Comparison of ENCODE assay signal across 1 cellular context in the genomic region with DNA sequence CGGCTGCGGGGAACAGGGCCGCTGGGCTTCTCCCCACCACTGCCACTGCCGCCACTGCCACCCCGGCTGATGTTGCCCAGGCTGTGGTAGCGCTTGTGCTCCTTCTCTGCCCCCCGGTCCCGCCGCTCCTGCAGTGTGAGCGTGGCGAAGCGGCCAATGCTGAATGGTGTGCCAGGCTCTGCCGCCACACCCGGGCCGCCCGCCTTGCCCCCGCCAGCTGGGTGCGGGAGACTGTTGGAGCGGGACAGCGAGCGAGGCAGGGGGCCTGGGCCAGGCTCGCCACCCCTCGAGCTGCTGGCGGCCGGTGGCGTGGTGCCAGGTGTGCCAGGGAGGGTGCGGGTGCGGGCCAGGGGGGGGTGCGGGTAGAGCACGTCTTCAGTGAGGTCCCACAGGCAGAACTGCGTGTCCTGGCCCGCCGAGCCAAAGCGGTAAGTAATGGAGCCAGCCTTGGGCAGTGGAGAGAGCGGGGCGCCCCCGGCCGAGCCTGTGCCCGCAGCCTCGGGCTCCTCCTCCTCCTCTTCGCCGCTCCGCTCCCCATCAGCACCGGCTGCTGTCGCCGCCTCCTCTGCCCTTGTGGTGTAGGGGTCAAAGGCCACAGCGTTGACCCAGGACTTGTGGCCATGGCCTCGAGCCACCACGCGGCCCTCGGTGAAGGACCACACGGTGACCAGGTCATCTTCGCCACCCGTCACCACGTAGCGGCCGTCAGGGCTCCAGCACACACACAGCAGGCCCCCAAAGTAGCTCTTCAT.
TF ChIP-seq lines count a peak whose summit lies in the region.

No MANE protein-coding gene starts in this region.

TF ChIP-seq in HepG2, 621 proteins besides CTCF, POLR2A, EP300 and RAD21:
- TF ChIP-seq HNRNPL (IDR thresholded peaks at IDR 0.05; ENCODE audit: low read depth, low read length) (peak; percentile 42; the same call in 1 of the 2 replicates), ZC3H13 (CRISPR knock-in tag; IDR thresholded peaks at IDR 0.05) (peak; percentile 60; the same call in 1 of the 2 replicates), AGO2 (optimal IDR thresholded peaks at IDR 0.05; ENCODE audit: low read depth, low read length) (peak; percentile 58), ZSCAN9 (CRISPR knock-in tag; IDR thresholded peaks at IDR 0.05; ENCODE audit: borderline replicate concordance) (no peak), RBFOX2 (IDR thresholded peaks at IDR 0.05; ENCODE audit: low read depth, low read length) (0 out of 2 replicates have a peak, but pooled peaks have one; percentile 49)
